In genomic region chr3:73547427-73548036, GRCh38 we compare ENCODE assay signal across 10 cellular contexts.
DNase-seq lines count a peak whose midpoint lies in the region; ATAC-seq and TF ChIP-seq lines count a peak whose summit lies in the region.
"Had no signal": no experiment of that assay in that cellular context is flagged by ENCODE, and none has a peak within 500 bp of the region (broad histone marks: within the 10 kb centered on the region; RNA-seq: fewer than 3 reads in every experiment).

No MANE protein-coding gene starts in this region.

- H3K4me3 ChIP-seq in epithelial cell of esophagus (ENCODE audit: low read length) (no peak overlapping the region), muscle layer of colon (ENCODE audit: low read depth in 1 of 2, low read length in 2 of 2) (no peak overlapping the region)

- peak; percentile 17 for DNase-seq in NCI-H2196 (lab: John Stamatoyannopoulos, UW; ENCODE audit: unreplicated experiment)
- no peak for DNase-seq in NCI-H2196 treated with DMSO at 0.1 percent for 48 hours (lab: John Stamatoyannopoulos, UW; ENCODE audit: unreplicated experiment)
- DNase-seq in epithelial cell of esophagus (ENCODE audit: low read depth) = peak; percentile 35
- DNase-seq in DMS79 treated with DMSO at 0.1 percent for 48 hours (lab: John Stamatoyannopoulos, UW) = no peak
- DNase-seq in ecto neural progenitor cell (ENCODE audit: low spot score) = no peak
- no peak for DNase-seq in NCI-H146 (lab: John Stamatoyannopoulos, UW)
- DNase-seq: effector CD4-positive, alpha-beta T cell; Karpas-422 had no signal

- no peaks in the 10 kb centered on the region for H3K9me3 ChIP-seq in muscle layer of colon (ENCODE audit: low read length)

- no peaks in the 10 kb centered on the region for H3K36me3 ChIP-seq in muscle layer of colon (ENCODE audit: insufficient read depth, low read length)

- TF ChIP-seq CTCF in epithelial cell of esophagus (IDR thresholded peaks at IDR 0.05; ENCODE audit: insufficient read depth, low read depth, low read length, missing control alignments) = no peak

- H3K27me3 ChIP-seq in muscle layer of colon (ENCODE audit: control insufficient read depth in 1 of 2, insufficient read depth in 2 of 2, low read length in 2 of 2) = no peaks in the 10 kb centered on the region

- no peak overlapping the region for H3K9ac ChIP-seq in muscle layer of colon (ENCODE audit: low read length)

- peak overlapping the region; percentile 28 for H3K27ac ChIP-seq in muscle layer of colon (ENCODE audit: low read depth, low read length)

- H3K4me1 ChIP-seq in muscle layer of colon (ENCODE audit: insufficient read depth, low read length) = peaks cover 88% of the 10 kb centered on the region

- ATAC-seq in HG03097 (IDR thresholded peaks at IDR 0.05; ENCODE audit: low FRiP score, unreplicated experiment) = no peak

Comparison
In these comparisons a context has a peak if more than half of its experiments do, and no peak if none do; other contexts are left out.
1. DNase-seq: peak in NCI-H2196 (single experiment) and epithelial cell of esophagus (single experiment); none in NCI-H2196 treated with DMSO at 0.1 percent for 48 hours (single experiment), DMS79 treated with DMSO at 0.1 percent for 48 hours (single experiment), ecto neural progenitor cell (single experiment) and NCI-H146 (single experiment).